ENCODE assay signal across 26 cellular contexts in genomic region chr9:81602887-81603680, GRCh38.
"Had no signal": no experiment of that assay in that cellular context is flagged by ENCODE, and none has a peak within 500 bp of the region (broad histone marks: within the 10 kb centered on the region; RNA-seq: fewer than 3 reads in every experiment).

No MANE protein-coding gene starts in this region.

- H3K4me3 ChIP-seq: breast epithelium, heart right ventricle, pancreas, prostate gland, sigmoid colon, stomach, tibial artery, upper lobe of right lung had no signal

- H3K27me3 ChIP-seq: breast epithelium, heart right ventricle, pancreas, sigmoid colon, stomach, tibial artery, upper lobe of right lung had no signal

- H3K36me3 ChIP-seq: breast epithelium, prostate gland had no signal

- H3K4me1 ChIP-seq: breast epithelium, prostate gland, upper lobe of right lung had no signal

- H3K9me3 ChIP-seq: breast epithelium, heart right ventricle, pancreas, prostate gland, sigmoid colon, stomach, tibial artery, upper lobe of right lung had no signal

- H3K27ac ChIP-seq: pancreas, prostate gland, tibial artery, upper lobe of right lung had no signal

- FAIRE-seq: endometrium, pancreas, small intestine had no signal

- DNase-seq: activated B cell treated with CpG ODN at 0.5 μM for 24 hours; activated CD4-positive, alpha-beta T cell treated with anti-CD3 and anti-CD28 coated beads, Interleukin-2, amount 50 U/mL, for 1 hour; activated CD8-positive, alpha-beta T cell treated with anti-CD3 and anti-CD28 coated beads for 36 hours; activated naive CD4-positive, alpha-beta T cell; activated T-cell treated with anti-CD3 and anti-CD28 coated beads, Interleukin-2, amount 50 U/mL, for 72 hours; central memory CD4-positive, alpha-beta T cell; effector CD8-positive, alpha-beta T cell; erythroblast; heart right ventricle; islet precursor cell; left ventricle myocardium superior; midbrain; naive thymus-derived CD4-positive, alpha-beta T cell; pancreas; retina; sigmoid colon; small intestine; stimulated activated CD4-positive, alpha-beta T cell treated with anti-CD3 and anti-CD28 coated beads, Interleukin-4, amount 100 ng/mL, for 24 hours; stimulated activated naive B cell treated with anti-CD40 and anti-IgM and Interleukin-4, amounts not matched to agents 10 μg/mL and 1 μg/mL and 100 μg/mL, for 72 hours; stomach; tibial artery; upper lobe of right lung had no signal

- ATAC-seq: activated CD8-positive, alpha-beta T cell treated with anti-CD3 and anti-CD28 coated beads for 36 hours; activated naive CD4-positive, alpha-beta T cell treated with anti-CD3 and anti-CD28 coated beads, Interleukin-2, amount 50 U/mL, for 72 hours; activated T-cell treated with anti-CD3 and anti-CD28 coated beads, Interleukin-2, amount 50 U/mL, for 72 hours; heart right ventricle; left ventricle myocardium superior; naive thymus-derived CD4-positive, alpha-beta T cell; pancreas; upper lobe of right lung had no signal
